Comparison of ENCODE assay signal across 8 cellular contexts in the genomic region with DNA sequence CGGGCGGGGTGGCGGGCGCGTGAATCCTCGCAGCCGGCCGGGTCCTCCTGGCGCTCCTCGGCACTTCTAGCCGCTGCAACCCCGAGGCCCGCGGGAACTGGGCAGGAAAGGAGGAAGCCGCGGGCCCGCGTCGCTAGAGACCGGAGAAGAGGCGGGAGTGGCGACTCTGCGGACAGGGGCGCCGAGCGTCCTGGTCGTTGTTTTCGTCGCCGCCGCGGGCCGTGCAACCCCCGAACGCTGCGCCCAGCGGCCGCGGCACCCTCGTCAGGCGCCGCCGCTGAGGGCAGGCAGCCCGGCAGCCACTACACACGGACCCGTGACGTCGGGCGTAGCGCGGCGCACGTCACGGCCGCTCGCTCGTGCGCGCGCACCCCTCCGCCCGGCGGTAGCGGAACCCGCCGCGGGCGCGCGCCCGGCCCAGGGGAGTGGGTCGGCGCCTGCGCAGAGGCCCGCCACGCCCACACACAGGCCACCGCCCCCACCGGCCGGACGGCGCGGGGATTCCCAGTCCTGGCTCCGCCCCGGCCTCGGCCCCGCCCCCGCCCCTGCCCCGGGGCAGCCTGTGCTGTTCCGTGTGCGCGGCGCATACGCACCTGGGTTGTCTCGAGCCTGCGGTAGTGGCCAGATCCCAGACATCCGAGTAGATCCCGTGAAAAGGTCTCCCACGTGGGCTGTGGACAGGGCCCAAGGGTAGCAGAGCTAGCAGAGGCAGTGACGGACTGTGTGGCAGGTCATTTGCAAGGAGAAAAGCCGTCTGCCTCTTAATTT. TPM values are rescaled to one million over a fixed set of nuclear protein-coding genes. Genes with fewer than 3 reads are reported as not detected.
DNase-seq lines count a peak whose midpoint lies in the region; ATAC-seq, FAIRE-seq and TF ChIP-seq lines count a peak whose summit lies in the region.

A gene with protein sequence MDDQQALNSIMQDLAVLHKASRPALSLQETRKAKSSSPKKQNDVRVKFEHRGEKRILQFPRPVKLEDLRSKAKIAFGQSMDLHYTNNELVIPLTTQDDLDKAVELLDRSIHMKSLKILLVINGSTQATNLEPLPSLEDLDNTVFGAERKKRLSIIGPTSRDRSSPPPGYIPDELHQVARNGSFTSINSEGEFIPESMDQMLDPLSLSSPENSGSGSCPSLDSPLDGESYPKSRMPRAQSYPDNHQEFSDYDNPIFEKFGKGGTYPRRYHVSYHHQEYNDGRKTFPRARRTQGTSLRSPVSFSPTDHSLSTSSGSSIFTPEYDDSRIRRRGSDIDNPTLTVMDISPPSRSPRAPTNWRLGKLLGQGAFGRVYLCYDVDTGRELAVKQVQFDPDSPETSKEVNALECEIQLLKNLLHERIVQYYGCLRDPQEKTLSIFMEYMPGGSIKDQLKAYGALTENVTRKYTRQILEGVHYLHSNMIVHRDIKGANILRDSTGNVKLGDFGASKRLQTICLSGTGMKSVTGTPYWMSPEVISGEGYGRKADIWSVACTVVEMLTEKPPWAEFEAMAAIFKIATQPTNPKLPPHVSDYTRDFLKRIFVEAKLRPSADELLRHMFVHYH (minus strand): TSS at position 321 of the 768 bp plus-strand sequence. CDS start 44,846 bp downstream, outside the sequence.

- peak; percentile 70 for ATAC-seq in GM21515 (IDR thresholded peaks at IDR 0.05; ENCODE audit: unreplicated experiment)
- ATAC-seq in mucosa of descending colon = peak; percentile 91

- POLR2A ChIA-PET in OCI-LY7 (lab: Charles Lee) = interaction anchor here (0.7 to 3.0 kb wide), 4 partner anchors 10 to 138 kb away, joined by 3 to 13 read pairs (median 8); a partner anchor contains a TSS

- DNase-seq in D721Med (ENCODE audit: insufficient read length, low spot score) = peak; percentile 74
- DNase-seq in HuH-7 (ENCODE audit: low spot score) = peak; percentile 96
- peak; percentile 96 for DNase-seq in OCI-LY7 (ENCODE audit: low spot score)
- peak; percentile 98 for DNase-seq in activated T-cell treated with anti-CD3 and anti-CD28 coated beads for 4 hours
- peak; percentile 93 for DNase-seq in epithelial cell of esophagus (ENCODE audit: low read depth)
- peak; percentile 95 to 98 (median 97) for DNase-seq in mucosa of descending colon
- DNase-seq in stimulated activated CD8-positive, alpha-beta memory T cell treated with anti-CD3 and anti-CD28 coated beads, Interleukin-4, amount 100 ng/mL, for 1 hour (ENCODE audit: low read depth in 2 of 2, low spot score in 1 of 2) = peak; percentile 88 to 95

- H3K9me3 ChIP-seq in OCI-LY7 (ENCODE audit: low read length) = no peaks in the 10 kb centered on the region; the same call in 1 of the 2 replicates
- H3K9me3 ChIP-seq in mucosa of descending colon = no peaks in the 10 kb centered on the region

- no peak for FAIRE-seq in D721Med (lab: Jason Lieb, UNC)

- peak within 1 kb of the TSS; percentile 98 for H3K27ac ChIP-seq in OCI-LY7 (ENCODE audit: low read depth, low read length, poor library complexity, severe bottlenecking)

- H3K79me2 ChIP-seq in OCI-LY7 (ENCODE audit: insufficient read depth, low read depth, low read length) = peaks cover 58% of the 10 kb centered on the region

- no peak for TF ChIP-seq CTCF in D721Med (IDR thresholded peaks at IDR 0.05; ENCODE audit: insufficient read depth, missing control alignments)
- TF ChIP-seq CTCF in OCI-LY7 (conservative IDR thresholded peaks at IDR 0.05; ENCODE audit: low read length) = no peak
- no peak for TF ChIP-seq CTCF in epithelial cell of esophagus (IDR thresholded peaks at IDR 0.05; ENCODE audit: insufficient read depth, low read depth, low read length, missing control alignments)
- no peak for TF ChIP-seq CTCF in mucosa of descending colon (IDR thresholded peaks at IDR 0.05)

- intact Hi-C loops in OCI-LY7 (cut with micrococcal nuclease; ENCODE audit: unreplicated experiment) = loop anchor here (2.0 to 10.0 kb wide), 8 partner anchors 21 to 731 kb away; a partner anchor contains a TSS
- intact Hi-C loops in mucosa of descending colon (cut with DNase I, micrococcal nuclease) = no loop called here

- H3K4me3 ChIP-seq in OCI-LY7 (ENCODE audit: low read depth, low read length, poor library complexity, severe bottlenecking) (peak within 1 kb of the TSS; percentile 95), epithelial cell of esophagus (ENCODE audit: low read length) (peak within 1 kb of the TSS; percentile 76), mucosa of descending colon (peak within 1 kb of the TSS; percentile 86)

- CTCF ChIA-PET in OCI-LY7 (lab: Charles Lee; ENCODE audit: unreplicated experiment) = no interaction called here

- peak within 1 kb of the TSS; percentile 59; the same call in 1 of the 2 replicates for H2AFZ ChIP-seq in OCI-LY7 (ENCODE audit: low read length)

- peaks cover 68% of the 10 kb centered on the region for H3K4me1 ChIP-seq in OCI-LY7 (ENCODE audit: insufficient read depth, low read length, poor library complexity, severe bottlenecking)
- peaks cover 10% of the 10 kb centered on the region for H3K4me1 ChIP-seq in mucosa of descending colon (ENCODE audit: low read depth)

- no TSS peak for BruUV-seq in OCI-LY7 (replicated peaks; lab: Mats Ljungman, UMichigan)

- no peaks in the 10 kb centered on the region for H3K9me2 ChIP-seq in OCI-LY7 (ENCODE audit: insufficient read depth, low read length)

- H3K36me3 ChIP-seq in OCI-LY7 (ENCODE audit: insufficient read depth, low read length) (peaks cover 32% of the 10 kb centered on the region), mucosa of descending colon (ENCODE audit: low read depth) (no peaks in the 10 kb centered on the region)

- H4K20me1 ChIP-seq in OCI-LY7 (ENCODE audit: insufficient read depth, low read length) = peaks cover 20% of the 10 kb centered on the region

- H3K4me2 ChIP-seq in OCI-LY7 (ENCODE audit: low read length) = peak within 1 kb of the TSS; percentile 100

RNA-seq across cellular contexts. Expression of the gene that starts here (rescaled TPM):
- total RNA-seq in OCI-LY7 (2014; rRNA removed; shearing (Covaris generic)) = 33.2 and 47.5 TPM in 2 replicates
- total RNA-seq in OCI-LY7 (2022) (52.5 and 55.9 TPM in 2 replicates), mucosa of descending colon (10 to 100 TPM; 71.8 to 80.6 (median 77.1) TPM)

Comparison
In these comparisons a context has a peak if more than half of its experiments do, and no peak if none do; other contexts are left out.
1. Peak in every context shown above with its lines: DNase-seq, ATAC-seq, H3K4me3 ChIP-seq and H3K27ac ChIP-seq.